ENCODE assay signal across 15 cellular contexts in genomic region chr9:14438232-14438966, GRCh38.
"Had no signal": no experiment of that assay in that cellular context is flagged by ENCODE, and none has a peak within 500 bp of the region (broad histone marks: within the 10 kb centered on the region; RNA-seq: fewer than 3 reads in every experiment).

No MANE protein-coding gene starts in this region.

- H3K36me3 ChIP-seq: brain microvascular endothelial cell, pancreas, tibial nerve had no signal

- H3K36me3 Mint-ChIP-seq: activated naive CD4-positive, alpha-beta T cell treated with anti-CD3 and anti-CD28 coated beads, Interleukin-2, amount 50 U/mL, for 24 hours; immature natural killer cell; stimulated activated effector memory CD8-positive, alpha-beta T cell treated with anti-CD3 and anti-CD28 coated beads, Interleukin-12 subunit alpha, Interleukin-12 subunit beta, amount 100 ng/mL, for 72 hours had no signal

- H3K9me3 ChIP-seq: pancreas, tibial nerve had no signal

- DNase-seq: activated effector memory CD4-positive, alpha-beta T cell treated with Interleukin-2 at 50 U/mL for 16 hours; activated T-cell treated with anti-CD3 and anti-CD28 coated beads, Interleukin-2, amount 50 U/mL, for 24 hours; brain microvascular endothelial cell; immature natural killer cell; left colon; mammary epithelial cell; pancreas; small intestine; SW 1271 had no signal

- H3K27ac ChIP-seq: brain microvascular endothelial cell, pancreas had no signal

- H3K4me3 Mint-ChIP-seq: activated naive CD4-positive, alpha-beta T cell treated with anti-CD3 and anti-CD28 coated beads, Interleukin-2, amount 50 U/mL, for 24 hours; activated T-cell treated with anti-CD3 and anti-CD28 coated beads, Interleukin-2, amount 50 U/mL, for 24 hours; immature natural killer cell; stimulated activated effector memory CD8-positive, alpha-beta T cell treated with anti-CD3 and anti-CD28 coated beads, Interleukin-12 subunit alpha, Interleukin-12 subunit beta, amount 100 ng/mL, for 72 hours; T-helper 2 cell treated with Interferon-gamma antibody and Interleukin-4, amounts not matched to agents 5 μg/mL and 100 μg/mL, for 36 hours had no signal

- H3K4me1 Mint-ChIP-seq: activated naive CD4-positive, alpha-beta T cell treated with anti-CD3 and anti-CD28 coated beads, Interleukin-2, amount 50 U/mL, for 24 hours; immature natural killer cell; stimulated activated effector memory CD8-positive, alpha-beta T cell treated with anti-CD3 and anti-CD28 coated beads, Interleukin-12 subunit alpha, Interleukin-12 subunit beta, amount 100 ng/mL, for 72 hours had no signal

- H3K27me3 ChIP-seq: brain microvascular endothelial cell, pancreas, tibial nerve had no signal

- H3K4me3 ChIP-seq: pancreas, tibial nerve had no signal

- ATAC-seq: activated CD4-positive, CD25-positive, alpha-beta regulatory T cell treated with anti-CD3 and anti-CD28 coated beads, Interleukin-2, amount 50 U/mL, for 24 hours; esophagus mucosa; left colon; pancreas; stimulated activated effector memory CD8-positive, alpha-beta T cell treated with anti-CD3 and anti-CD28 coated beads, Interleukin-12 subunit alpha, Interleukin-12 subunit beta, amount 100 ng/mL, for 72 hours had no signal

- H3K27ac Mint-ChIP-seq: activated naive CD4-positive, alpha-beta T cell treated with anti-CD3 and anti-CD28 coated beads, Interleukin-2, amount 50 U/mL, for 24 hours; activated T-cell treated with anti-CD3 and anti-CD28 coated beads, Interleukin-2, amount 50 U/mL, for 24 hours; immature natural killer cell; stimulated activated effector memory CD8-positive, alpha-beta T cell treated with anti-CD3 and anti-CD28 coated beads, Interleukin-12 subunit alpha, Interleukin-12 subunit beta, amount 100 ng/mL, for 72 hours; T-helper 2 cell treated with Interferon-gamma antibody and Interleukin-4, amounts not matched to agents 5 μg/mL and 100 μg/mL, for 36 hours had no signal

- H3K9me3 Mint-ChIP-seq: activated naive CD4-positive, alpha-beta T cell treated with anti-CD3 and anti-CD28 coated beads, Interleukin-2, amount 50 U/mL, for 24 hours; activated T-cell treated with anti-CD3 and anti-CD28 coated beads, Interleukin-2, amount 50 U/mL, for 24 hours; stimulated activated effector memory CD8-positive, alpha-beta T cell treated with anti-CD3 and anti-CD28 coated beads, Interleukin-12 subunit alpha, Interleukin-12 subunit beta, amount 100 ng/mL, for 72 hours; T-helper 2 cell treated with Interferon-gamma antibody and Interleukin-4, amounts not matched to agents 5 μg/mL and 100 μg/mL, for 36 hours had no signal
